19 cellular contexts compared by ENCODE assay signal in genomic region chr3:73674280-73674679, GRCh38. TPM values are rescaled to one million over a fixed set of nuclear protein-coding genes. Genes with fewer than 3 reads are reported as not detected.
A peak's percentile ranks its signal among the peaks of the same experiment; 100 is the strongest.
DNase-seq lines count a peak whose midpoint lies in the region; FAIRE-seq and TF ChIP-seq lines count a peak whose summit lies in the region.
"Had no signal": no experiment of that assay in that cellular context is flagged by ENCODE, and none has a peak within 500 bp of the region (broad histone marks: within the 10 kb centered on the region; RNA-seq: fewer than 3 reads in every experiment).

No MANE protein-coding gene starts in this region.

- no peak for TF ChIP-seq RAD21 in H1 (IDR thresholded peaks at IDR 0.05 in 1 of 2, conservative IDR thresholded peaks at IDR 0.05 in 1 of 2; ENCODE audit: low read depth in 2 of 2, low read length in 2 of 2)

- H2BK20ac ChIP-seq in H1 (ENCODE audit: low read length): no peak overlapping the region

- H2AK5ac ChIP-seq in H1 (ENCODE audit: low read depth, low read length) (no peak overlapping the region), neuronal stem cell (ENCODE audit: low read depth, low read length) (no peak overlapping the region)

- H3K18ac ChIP-seq in H1 (ENCODE audit: extremely low read depth, low read length): no peak overlapping the region
- H3K18ac ChIP-seq in neuronal stem cell (ENCODE audit: low read length): no peak overlapping the region

- peak overlapping the region; percentile 32 to 43; a peak in 2 of 4 replicates for H3K4me2 ChIP-seq in H1 (ENCODE audit: insufficient read depth in 1 of 2, low read depth in 2 of 2, low read length in 2 of 2)
- H3K4me2 ChIP-seq in neuronal stem cell (ENCODE audit: insufficient read depth, low read length, poor library complexity, severe bottlenecking): no peak overlapping the region
- H3K4me2 ChIP-seq: BLaER1 had no signal

- H3K27me3 ChIP-seq in H1 (replicated peaks in 1 of 4; ENCODE audit: control insufficient read depth in 3 of 4, extremely low read depth in 1 of 4, insufficient read depth in 3 of 4, low read length in 3 of 4) (no peaks in the 10 kb centered on the region), neuronal stem cell (ENCODE audit: control insufficient read depth in 3 of 3, insufficient read depth in 3 of 3, low read depth in 1 of 3, low read length in 3 of 3) (no peaks in the 10 kb centered on the region)
- H3K27me3 ChIP-seq in effector memory CD4-positive, alpha-beta T cell (replicated peaks; ENCODE audit: control insufficient read depth, insufficient read depth, low read length, poor library complexity, severe bottlenecking): no peaks in the 10 kb centered on the region
- H3K27me3 ChIP-seq: BLaER1 had no signal

- H4K91ac ChIP-seq in H1 (replicated peaks; ENCODE audit: insufficient read length, low read length) (no peak overlapping the region), neuronal stem cell (ENCODE audit: low read depth, low read length, poor library complexity) (no peak overlapping the region)

- peak; percentile 66 for FAIRE-seq in H1 (lab: Jason Lieb, UNC)
- FAIRE-seq: frontal cortex, GM12878 had no signal

- H3K9ac ChIP-seq in H1 (replicated peaks in 1 of 4; ENCODE audit: extremely low read depth in 1 of 4, low read depth in 3 of 4, low read length in 3 of 4): no peak overlapping the region
- H3K9ac ChIP-seq in neuronal stem cell (ENCODE audit: low read depth, low read length, poor library complexity): no peak overlapping the region
- H3K9ac ChIP-seq: BLaER1 had no signal

- no peak overlapping the region for H2BK5ac ChIP-seq in H1 (ENCODE audit: low read depth, low read length)
- no peak overlapping the region for H2BK5ac ChIP-seq in neuronal stem cell (ENCODE audit: low read length)

- H3K36me3 ChIP-seq in H1 (ENCODE audit: control insufficient read depth in 2 of 4, insufficient read depth in 4 of 4, low read length in 3 of 4) (no peaks in the 10 kb centered on the region), neuronal stem cell (replicated peaks in 1 of 2; ENCODE audit: control insufficient read depth in 2 of 2, insufficient read depth in 2 of 2, low read length in 2 of 2) (no peaks in the 10 kb centered on the region)
- H3K36me3 ChIP-seq in effector memory CD4-positive, alpha-beta T cell (ENCODE audit: control insufficient read depth, insufficient read depth, low read length): no peaks in the 10 kb centered on the region
- H3K36me3 ChIP-seq: BLaER1 had no signal

- POLR2A ChIA-PET in H1 (lab: Charles Lee; ENCODE audit: partially characterized antibody): interaction anchor here (0.6 kb wide), 1 partner anchor 9 kb away, joined by 3 read pairs; no protein-coding TSS in a partner anchor

- H3K4ac ChIP-seq in H1 (replicated peaks; ENCODE audit: insufficient read length, low read depth, low read length) (no peak overlapping the region), neuronal stem cell (ENCODE audit: low read length) (no peak overlapping the region)

- no peaks in the 10 kb centered on the region for H3K23me2 ChIP-seq in H1 (ENCODE audit: low read depth, low read length)

- peak overlapping the region; percentile 72 for H4K5ac ChIP-seq in H1 (ENCODE audit: insufficient read length, low read depth, low read length)

- H3K23ac ChIP-seq in H1 (ENCODE audit: insufficient read length) (no peak overlapping the region), neuronal stem cell (ENCODE audit: low read depth, low read length, poor library complexity) (no peak overlapping the region)

- no peaks in the 10 kb centered on the region for H3K79me2 ChIP-seq in H1 (ENCODE audit: control insufficient read depth in 1 of 2, insufficient read depth in 2 of 2, low read length in 2 of 2)

- H2AFZ ChIP-seq in H1 (ENCODE audit: low read length) (no peak overlapping the region), neuronal stem cell (ENCODE audit: low read length) (peak overlapping the region; percentile 57)

- H3K79me1 ChIP-seq in H1 (ENCODE audit: low read depth, low read length): no peaks in the 10 kb centered on the region
- no peaks in the 10 kb centered on the region for H3K79me1 ChIP-seq in neuronal stem cell (ENCODE audit: low read depth, low read length)

- H4K20me1 ChIP-seq in H1 (replicated peaks in 1 of 2; ENCODE audit: control insufficient read depth in 1 of 2, insufficient read depth in 2 of 2, low read length in 2 of 2): no peaks in the 10 kb centered on the region
- H4K20me1 ChIP-seq: BLaER1 had no signal

- CTCF ChIA-PET in H1 (lab: Charles Lee; ENCODE audit: partially characterized antibody): no interaction called here

- TF ChIP-seq CTCF in H1 (IDR thresholded peaks at IDR 0.05; ENCODE audit: control extremely low read depth in 1 of 3, insufficient read depth in 1 of 3, low read depth in 1 of 3, low read length in 3 of 3): no peak

- no peak for TF ChIP-seq POLR2A in H1 (IDR thresholded peaks at IDR 0.05; ENCODE audit: control extremely low read depth in 1 of 2, low read depth in 2 of 2, low read length in 2 of 2)

- H3K27ac ChIP-seq in H1 (ENCODE audit: low read depth, low read length) (no peak overlapping the region), neuronal stem cell (replicated peaks; ENCODE audit: low read length) (no peak overlapping the region)
- no peak overlapping the region for H3K27ac ChIP-seq in effector memory CD4-positive, alpha-beta T cell (ENCODE audit: insufficient read depth, low read length, poor library complexity, severe bottlenecking)
- H3K27ac ChIP-seq: 22Rv1, BLaER1, SK-N-MC had no signal

- H3K56ac ChIP-seq in H1 (replicated peaks; ENCODE audit: insufficient read length, low read depth, low read length): no peak overlapping the region

- no peak overlapping the region for H3K14ac ChIP-seq in H1 (ENCODE audit: insufficient read length)
- no peak overlapping the region for H3K14ac ChIP-seq in neuronal stem cell (ENCODE audit: low read length)

- no peak overlapping the region for H2BK120ac ChIP-seq in H1 (replicated peaks; ENCODE audit: low read depth, low read length)
- H2BK120ac ChIP-seq in neuronal stem cell (ENCODE audit: low read depth, low read length): no peak overlapping the region

- 38% methylated on average over 5 of the region's 5 CpGs; no CpG with 5 or more reads in 1 of the 2 experiments for WGBS in H1 (ENCODE audit: extremely low coverage in 1 of 2, insufficient coverage in 1 of 2, insufficient read length in 1 of 2, insufficient replicate concordance in 2 of 2, low coverage in 1 of 2, low lambda C conversion rate in 2 of 2, missing lambda C conversion rate in 1 of 2), 2 experiments
- no CpG with 5 or more reads among the region's 5 CpGs for WGBS in neuronal stem cell (ENCODE audit: extremely low coverage in 2 of 2, insufficient read length in 2 of 2, insufficient replicate concordance in 1 of 2), 2 donors

- no peak overlapping the region for H2BK12ac ChIP-seq in H1 (ENCODE audit: low read depth, low read length)
- no peak overlapping the region for H2BK12ac ChIP-seq in neuronal stem cell (ENCODE audit: low read length)

- H3K4me3 ChIP-seq in H1 (ENCODE audit: extremely low read depth in 1 of 4, insufficient read depth in 2 of 4, low read depth in 3 of 4, low read length in 4 of 4): no peak overlapping the region
- no peak overlapping the region for H3K4me3 ChIP-seq in neuronal stem cell (ENCODE audit: low read length in 2 of 2)
- H3K4me3 ChIP-seq in effector memory CD4-positive, alpha-beta T cell (ENCODE audit: insufficient read depth, low read depth, low read length, poor library complexity, severe bottlenecking): no peak overlapping the region
- H3K4me3 ChIP-seq: BLaER1, GM12878, SK-N-MC had no signal

- H3K9me3 ChIP-seq in H1 (ENCODE audit: insufficient read depth in 2 of 2, low read depth in 1 of 2, low read length in 1 of 2) (no peaks in the 10 kb centered on the region), neuronal stem cell (replicated peaks in 1 of 2; ENCODE audit: control insufficient read depth in 2 of 2, insufficient read depth in 1 of 2, low read depth in 1 of 2, low read length in 2 of 2) (no peaks in the 10 kb centered on the region)
- no peaks in the 10 kb centered on the region for H3K9me3 ChIP-seq in effector memory CD4-positive, alpha-beta T cell (ENCODE audit: control insufficient read depth, low read length)
- H3K9me3 ChIP-seq: BLaER1 had no signal

- H3K4me1 ChIP-seq in H1 (replicated peaks in 1 of 4; ENCODE audit: control insufficient read depth in 3 of 4, insufficient read depth in 4 of 4, low read length in 3 of 4) (peaks cover 0 to 34% (median 8%) of the 10 kb centered on the region in 4 experiments; a peak in 4 of 7 replicates), neuronal stem cell (ENCODE audit: control insufficient read depth in 2 of 2, insufficient read depth in 1 of 2, low read depth in 1 of 2, low read length in 2 of 2) (peaks cover 6 to 18% of the 10 kb centered on the region in 2 donors)
- H3K4me1 ChIP-seq in effector memory CD4-positive, alpha-beta T cell (ENCODE audit: control insufficient read depth, insufficient read depth, low read length, poor library complexity, severe bottlenecking): no peaks in the 10 kb centered on the region
- H3K4me1 ChIP-seq: BLaER1 had no signal

- DNase-seq in DMS153 (lab: John Stamatoyannopoulos, UW) (peak; percentile 60), DMS153 treated with DMSO at 0.1 percent for 48 hours (lab: John Stamatoyannopoulos, UW; ENCODE audit: unreplicated experiment) (no peak), NCI-H748 (lab: John Stamatoyannopoulos, UW; ENCODE audit: unreplicated experiment) (peak; percentile 73), H1 (ENCODE audit: low read depth in 1 of 2, low spot score in 2 of 2) (no peak), neuronal stem cell (ENCODE audit: low spot score) (peak; percentile 5), NCI-H2029 (lab: John Stamatoyannopoulos, UW) (no peak)
- DNase-seq in stimulated activated naive CD4-positive, alpha-beta T cell (lab: John Stamatoyannopoulos, UW): no peak
- no peak for DNase-seq in effector memory CD4-positive, alpha-beta T cell
- DNase-seq: activated CD8-positive, alpha-beta memory T cell treated with anti-CD3 and anti-CD28 coated beads, Interleukin-2, amount 10 ng/mL, durations not matched to agents 7 days and 5 days; Calu3; GDM1; Karpas-422; kidney glomerular epithelial cell; NCI-H187 had no signal

- H2BK15ac ChIP-seq in H1 (ENCODE audit: low read length): no peak overlapping the region
- no peak overlapping the region for H2BK15ac ChIP-seq in neuronal stem cell (ENCODE audit: low read length)

- H4K8ac ChIP-seq in H1 (ENCODE audit: extremely low read depth, insufficient read depth, low read length) (no peak overlapping the region), neuronal stem cell (ENCODE audit: low read depth, low read length) (no peak overlapping the region)

- no peak for TF ChIP-seq EP300 in H1 (IDR thresholded peaks at IDR 0.05; ENCODE audit: borderline replicate concordance in 1 of 2, low read depth in 2 of 2, low read length in 2 of 2)

RNA-seq across cellular contexts. Expression of gene PDZRN3, which starts 49.5 kb away (rescaled TPM):
- 16.8 and 20.5 TPM in 2 replicates for total RNA-seq in H1 (2021; fragmentation: NEBNext Ultra II Directional; extraction: Animal tissue kit (Norgen Biotek cat#: 25700))
- polyA plus RNA-seq in H1 (2011; rRNA removed): 4.2 and 5.0 TPM in 2 replicates
- 6.3 TPM for polyA plus RNA-seq in H1 (2011; cell fraction: cytosol; rRNA removed)
- polyA plus RNA-seq in H1 (2011; cell fraction: nucleus; rRNA removed): 10.6 TPM
- 16.2 to 19.5 TPM (median 17.5 TPM) in 4 replicates for polyA plus RNA-seq in H1 (2012, experiment 1 of 2)
- 5.3 TPM for polyA plus RNA-seq in H1 (2012, experiment 2 of 2)
- polyA plus RNA-seq in H1 (2013, experiment 1 of 2): 7.7 TPM
- polyA plus RNA-seq in H1 (2013, experiment 2 of 2): 7.5 TPM
- 7.9 and 20.6 TPM in 2 replicates for polyA minus RNA-seq in H1 (2011; rRNA and poly(A)+ RNA removed)
- polyA minus RNA-seq in H1 (2011; cell fraction: cytosol; rRNA and poly(A)+ RNA removed): 12.8 TPM
- polyA minus RNA-seq in H1 (2011; cell fraction: nucleus; rRNA and poly(A)+ RNA removed): 61.5 TPM
- polyA plus RNA-seq in neuronal stem cell (2013, experiment 1 of 2): 2.1 TPM
- 1.8 TPM for polyA plus RNA-seq in neuronal stem cell (2013, experiment 2 of 2)
- total RNA-seq: activated CD8-positive, alpha-beta memory T cell treated with anti-CD3 and anti-CD28 coated beads, Interleukin-2, amount 10 ng/mL, durations not matched to agents 7 days and 5 days; Calu3 had no signal

Comparison
In these comparisons a context has a peak if more than half of its experiments do, and no peak if none do; other contexts are left out.
1. DNase-seq: peak in DMS153 (single experiment), NCI-H748 (single experiment) and neuronal stem cell (single experiment); none in DMS153 treated with DMSO at 0.1 percent for 48 hours (single experiment), H1 (0 of 2), stimulated activated naive CD4-positive, alpha-beta T cell (0 of 6), NCI-H2029 (single experiment) and effector memory CD4-positive, alpha-beta T cell (0 of 3).